Comparison of ENCODE assay signal across 28 cellular contexts in genomic region chr2:62034715-62035114, GRCh38.
"Had no signal": no experiment of that assay in that cellular context is flagged by ENCODE, and none has a peak within 500 bp of the region (broad histone marks: within the 10 kb centered on the region; RNA-seq: fewer than 3 reads in every experiment).

No MANE protein-coding gene starts in this region.

- H3K36me3 ChIP-seq: ascending aorta, MG63 had no signal

- H3K9ac ChIP-seq: KMS-11 had no signal

- H3K9me3 ChIP-seq: ascending aorta, body of pancreas, MG63 had no signal

- DNase-seq: activated B cell treated with CpG ODN at 0.5 μM for 24 hours; activated CD4-positive, alpha-beta T cell treated with anti-CD3 and anti-CD28 coated beads for 1 hour; activated CD4-positive, alpha-beta T cell treated with anti-CD3 and anti-CD28 coated beads, Interleukin-2, amount 10 ng/mL, durations not matched to agents 24 days and 14 days; activated CD4-positive, alpha-beta T cell treated with anti-CD3 and anti-CD28 coated beads, Interleukin-2, amount 50 U/mL, for 48 hours; activated CD8-positive, alpha-beta memory T cell treated with anti-CD3 and anti-CD28 coated beads, Interleukin-2, amount 10 ng/mL, durations not matched to agents 7 days and 5 days; activated effector memory CD4-positive, alpha-beta T cell treated with anti-CD3 and anti-CD28 coated beads, Interleukin-2, amount 50 U/mL, for 16 hours; activated naive CD4-positive, alpha-beta T cell treated with Interleukin-2 at 50 U/mL for 16 hours; activated naive CD8-positive, alpha-beta T cell treated with anti-CD3 and anti-CD28 coated beads, Interleukin-2, amount 50 U/mL, for 24 hours; activated T-cell treated with anti-CD3 and anti-CD28 coated beads, Interleukin-2, amount 50 U/mL, for 4 hours; amniotic stem cell; body of pancreas; central memory CD4-positive, alpha-beta T cell; MG63; MV-4-11; NCI-H1092 treated with DMSO at 0.1 percent for 48 hours; NCI-H1417 treated with DMSO at 0.1 percent for 48 hours; NCI-H1694; NCI-H2029 treated with DMSO at 0.1 percent for 48 hours; NCI-H345; NCI-H510A treated with DMSO at 0.1 percent for 48 hours; NCI-H69; SIG-M5; T-helper 17 cell; T-helper 9 cell had no signal

- H3K4me3 ChIP-seq: ascending aorta, body of pancreas, MG63 had no signal

- ATAC-seq: activated CD8-positive, alpha-beta memory T cell treated with anti-CD3 and anti-CD28 coated beads, Interleukin-2, amount 10 ng/mL, durations not matched to agents 7 days and 5 days; activated naive CD4-positive, alpha-beta T cell treated with anti-CD3 and anti-CD28 coated beads, Interleukin-2, amount 50 U/mL, for 72 hours; activated naive CD8-positive, alpha-beta T cell treated with anti-CD3 and anti-CD28 coated beads, Interleukin-2, amount 50 U/mL, for 24 hours; activated T-cell treated with anti-CD3 and anti-CD28 coated beads, Interleukin-2, amount 50 U/mL, for 4 hours; body of pancreas; T-helper 17 cell had no signal

- H3K4me1 ChIP-seq: ascending aorta, body of pancreas had no signal

- H3K27ac ChIP-seq: ascending aorta, body of pancreas, KMS-11 had no signal

- FAIRE-seq: bronchial epithelial cell had no signal

- H3K27me3 ChIP-seq: ascending aorta, body of pancreas, MG63 had no signal

- H3K4me2 ChIP-seq: KMS-11 had no signal
